Comparison of ENCODE assay signal across 18 cellular contexts in genomic region chr1:81020506-81020905, GRCh38.
DNase-seq lines count a peak whose midpoint lies in the region; ATAC-seq, FAIRE-seq and TF ChIP-seq lines count a peak whose summit lies in the region.
"Had no signal": no experiment of that assay in that cellular context is flagged by ENCODE, and none has a peak within 500 bp of the region (broad histone marks: within the 10 kb centered on the region; RNA-seq: fewer than 3 reads in every experiment).

No MANE protein-coding gene starts in this region.

- no peak overlapping the region for H2BK12ac ChIP-seq in H1 (ENCODE audit: low read depth, low read length)

- H3K36me3 ChIP-seq in H1 (ENCODE audit: control insufficient read depth in 2 of 4, insufficient read depth in 4 of 4, low read length in 3 of 4) (peaks cover 0 to 5% (median 0%) of the 10 kb centered on the region in 4 experiments; a peak in 1 of 8 replicates), neural progenitor cell (no peaks in the 10 kb centered on the region), smooth muscle cell (ENCODE audit: low read depth) (no peaks in the 10 kb centered on the region)
- H3K36me3 ChIP-seq: HAP-1 had no signal

- no peak overlapping the region for H2AFZ ChIP-seq in H1 (ENCODE audit: low read length)
- H2AFZ ChIP-seq in neural progenitor cell (replicated peaks), result no peak overlapping the region
- H2AFZ ChIP-seq in smooth muscle cell (ENCODE audit: low read depth), result no peak overlapping the region
- H2AFZ ChIP-seq: GM23248 had no signal

- H3K23me2 ChIP-seq in H1 (ENCODE audit: low read depth, low read length), result peaks cover 2% of the 10 kb centered on the region; the same call in 1 of the 2 replicates

- H3K4me3 ChIP-seq in H1 (ENCODE audit: extremely low read depth in 1 of 4, insufficient read depth in 2 of 4, low read depth in 3 of 4, low read length in 4 of 4), result no peak overlapping the region
- H3K4me3 ChIP-seq in neural progenitor cell, result no peak overlapping the region
- H3K4me3 ChIP-seq in smooth muscle cell, result no peak overlapping the region
- H3K4me3 ChIP-seq: GM23248, HAP-1 had no signal

- no peak overlapping the region for H3K18ac ChIP-seq in H1 (ENCODE audit: extremely low read depth, low read length)

- H3K4me1 Mint-ChIP-seq in neural progenitor cell (peaks cover 6% of the 10 kb centered on the region), natural killer cell (no peaks in the 10 kb centered on the region)

- no peaks in the 10 kb centered on the region for H3K36me3 Mint-ChIP-seq in neural progenitor cell
- H3K36me3 Mint-ChIP-seq in natural killer cell, result no peaks in the 10 kb centered on the region
- H3K36me3 Mint-ChIP-seq: CD4-positive, alpha-beta memory T cell had no signal

- no peak overlapping the region for H4K5ac ChIP-seq in H1 (ENCODE audit: insufficient read length, low read depth, low read length)

- 67% methylated on average over 1 of the region's 1 CpG; no CpG with 5 or more reads in 1 of the 2 experiments for WGBS in H1 (ENCODE audit: extremely low coverage in 1 of 2, insufficient coverage in 1 of 2, insufficient read length in 1 of 2, insufficient replicate concordance in 2 of 2, low coverage in 1 of 2, low lambda C conversion rate in 2 of 2, missing lambda C conversion rate in 1 of 2), 2 experiments
- WGBS in smooth muscle cell (ENCODE audit: low lambda C conversion rate), result 96% methylated on average over 1 of the region's 1 CpG

- no peak for DNase-seq in HEK293T (ENCODE audit: extremely low spot score)
- DNase-seq in H1 (ENCODE audit: low read depth in 1 of 2, low spot score in 2 of 2), result no peak
- peak; percentile 20 for DNase-seq in iPS-NIHi7 (ENCODE audit: extremely low spot score)
- DNase-seq in neural progenitor cell (ENCODE audit: low spot score), result no peak
- no peak for DNase-seq in natural killer cell
- DNase-seq in smooth muscle cell (lab: John Stamatoyannopoulos, UW; ENCODE audit: unreplicated experiment), result no peak
- DNase-seq: C1 segment of cervical spinal cord; Calu3; CD4-positive, alpha-beta memory T cell; COR-L47; DND-41; GM23248 had no signal

- H3K4me3 Mint-ChIP-seq in neural progenitor cell, result no peak overlapping the region
- no peak overlapping the region for H3K4me3 Mint-ChIP-seq in natural killer cell
- H3K4me3 Mint-ChIP-seq: CD4-positive, alpha-beta memory T cell had no signal

- H3K79me2 ChIP-seq in H1 (ENCODE audit: control insufficient read depth in 1 of 2, insufficient read depth in 2 of 2, low read length in 2 of 2) (no peaks in the 10 kb centered on the region), neural progenitor cell (ENCODE audit: low read depth) (no peaks in the 10 kb centered on the region), smooth muscle cell (ENCODE audit: low read depth) (no peaks in the 10 kb centered on the region)

- no peaks in the 10 kb centered on the region for H4K20me1 ChIP-seq in H1 (replicated peaks in 1 of 2; ENCODE audit: control insufficient read depth in 1 of 2, insufficient read depth in 2 of 2, low read length in 2 of 2)
- H4K20me1 ChIP-seq in neural progenitor cell (ENCODE audit: low read depth), result no peaks in the 10 kb centered on the region
- H4K20me1 ChIP-seq in smooth muscle cell (ENCODE audit: low read depth), result no peaks in the 10 kb centered on the region

- no peak overlapping the region for H2BK5ac ChIP-seq in H1 (ENCODE audit: low read depth, low read length)

- no peak overlapping the region for H3K23ac ChIP-seq in H1 (ENCODE audit: insufficient read length)

- no peak overlapping the region for H3K4ac ChIP-seq in H1 (replicated peaks; ENCODE audit: insufficient read length, low read depth, low read length)

- H3K27ac Mint-ChIP-seq in neural progenitor cell (no peak overlapping the region), natural killer cell (no peak overlapping the region)
- H3K27ac Mint-ChIP-seq: CD4-positive, alpha-beta memory T cell had no signal

- H3K14ac ChIP-seq in H1 (ENCODE audit: insufficient read length), result no peak overlapping the region

- H3K9me3 ChIP-seq in H1 (ENCODE audit: insufficient read depth in 2 of 2, low read depth in 1 of 2, low read length in 1 of 2) (no peaks in the 10 kb centered on the region), neural progenitor cell (ENCODE audit: low read depth) (no peaks in the 10 kb centered on the region), smooth muscle cell (replicated peaks; ENCODE audit: low read depth) (no peaks in the 10 kb centered on the region)

- no peak for TF ChIP-seq CTCF in H1 (IDR thresholded peaks at IDR 0.05; ENCODE audit: control extremely low read depth in 1 of 3, insufficient read depth in 1 of 3, low read depth in 1 of 3, low read length in 3 of 3)
- TF ChIP-seq CTCF in neural progenitor cell (IDR thresholded peaks at IDR 0.05), result no peak
- TF ChIP-seq CTCF in natural killer cell (IDR thresholded peaks at IDR 0.05), result no peak
- TF ChIP-seq CTCF in smooth muscle cell (IDR thresholded peaks at IDR 0.05; ENCODE audit: borderline replicate concordance, insufficient read depth, poor library complexity, severe bottlenecking), result no peak

- peak; percentile 50 for FAIRE-seq in H1 (lab: Jason Lieb, UNC)
- FAIRE-seq: G401.6, GM12892, H54 had no signal

- H3K4me1 ChIP-seq in H1 (replicated peaks in 1 of 4; ENCODE audit: control insufficient read depth in 3 of 4, insufficient read depth in 4 of 4, low read length in 3 of 4) (no peaks in the 10 kb centered on the region), neural progenitor cell (peaks cover 12% of the 10 kb centered on the region), smooth muscle cell (ENCODE audit: low read depth) (peaks cover 6% of the 10 kb centered on the region)

- ATAC-seq in natural killer cell (no peak), HG03159 (IDR thresholded peaks at IDR 0.05; ENCODE audit: unreplicated experiment) (no peak), GM21515 (IDR thresholded peaks at IDR 0.05; ENCODE audit: unreplicated experiment) (no peak)

- no peak for TF ChIP-seq RAD21 in H1 (IDR thresholded peaks at IDR 0.05 in 1 of 2, conservative IDR thresholded peaks at IDR 0.05 in 1 of 2; ENCODE audit: low read depth in 2 of 2, low read length in 2 of 2)

- CTCF ChIA-PET in HEK293T (lab: Yijun Ruan, JAX), result interaction anchor here (0.7 kb wide), 1 partner anchor 23 kb away, joined by 3 read pairs; no protein-coding TSS in a partner anchor
- CTCF ChIA-PET in H1 (lab: Charles Lee; ENCODE audit: partially characterized antibody), result interaction anchor here (1.0 kb wide), 1 partner anchor 13 kb away, joined by 3 read pairs; no protein-coding TSS in a partner anchor

- H2BK120ac ChIP-seq in H1 (replicated peaks; ENCODE audit: low read depth, low read length), result no peak overlapping the region

- H3K79me1 ChIP-seq in H1 (ENCODE audit: low read depth, low read length), result no peaks in the 10 kb centered on the region

- H4K91ac ChIP-seq in H1 (replicated peaks; ENCODE audit: insufficient read length, low read length), result no peak overlapping the region

- H3K9ac ChIP-seq in H1 (replicated peaks in 1 of 4; ENCODE audit: extremely low read depth in 1 of 4, low read depth in 3 of 4, low read length in 3 of 4), result no peak overlapping the region
- H3K9ac ChIP-seq in neural progenitor cell, result no peak overlapping the region
- H3K9ac ChIP-seq in smooth muscle cell (ENCODE audit: low read depth), result no peak overlapping the region
- H3K9ac ChIP-seq: GM23248 had no signal

- no peak overlapping the region for H2AK5ac ChIP-seq in H1 (ENCODE audit: low read depth, low read length)

- no peak overlapping the region for H4K8ac ChIP-seq in H1 (ENCODE audit: extremely low read depth, insufficient read depth, low read length)

- H3K27me3 ChIP-seq in H1 (replicated peaks in 1 of 4; ENCODE audit: control insufficient read depth in 3 of 4, extremely low read depth in 1 of 4, insufficient read depth in 3 of 4, low read length in 3 of 4) (peaks cover 15 to 43% (median 20%) of the 10 kb centered on the region in 4 experiments), neural progenitor cell (no peaks in the 10 kb centered on the region), smooth muscle cell (ENCODE audit: low read depth) (no peaks in the 10 kb centered on the region)

- TF ChIP-seq EP300 in H1 (IDR thresholded peaks at IDR 0.05; ENCODE audit: borderline replicate concordance in 1 of 2, low read depth in 2 of 2, low read length in 2 of 2), result no peak

- TF ChIP-seq POLR2A in H1 (IDR thresholded peaks at IDR 0.05; ENCODE audit: control extremely low read depth in 1 of 2, low read depth in 2 of 2, low read length in 2 of 2), result no peak

- no peak overlapping the region for H2BK15ac ChIP-seq in H1 (ENCODE audit: low read length)

- H3F3A ChIP-seq in neural progenitor cell (ENCODE audit: low read depth) (no peaks in the 10 kb centered on the region), smooth muscle cell (ENCODE audit: low read depth) (no peaks in the 10 kb centered on the region)

- H3K27ac ChIP-seq in H1 (ENCODE audit: low read depth, low read length) (no peak overlapping the region), neural progenitor cell (peak overlapping the region; percentile 12), smooth muscle cell (ENCODE audit: low read depth) (no peak overlapping the region)
- H3K27ac ChIP-seq: GM23248 had no signal

- POLR2A ChIA-PET in HEK293T (lab: Yijun Ruan, JAX) (no interaction called here), H1 (lab: Charles Lee; ENCODE audit: partially characterized antibody) (no interaction called here)

- no peak overlapping the region for H3K56ac ChIP-seq in H1 (replicated peaks; ENCODE audit: insufficient read length, low read depth, low read length)

- H3K27me3 Mint-ChIP-seq in neural progenitor cell (ENCODE audit: insufficient read depth, low read depth) (no peaks in the 10 kb centered on the region), natural killer cell (ENCODE audit: low read depth in 2 of 2) (no peaks in the 10 kb centered on the region)
- H3K27me3 Mint-ChIP-seq: CD4-positive, alpha-beta memory T cell had no signal

- H3K4me2 ChIP-seq in H1 (ENCODE audit: insufficient read depth in 1 of 2, low read depth in 2 of 2, low read length in 2 of 2) (no peak overlapping the region), neural progenitor cell (no peak overlapping the region), smooth muscle cell (no peak overlapping the region)

- intact Hi-C loops in natural killer cell (cut with micrococcal nuclease), result no loop called here

- H2BK20ac ChIP-seq in H1 (ENCODE audit: low read length), result no peak overlapping the region

- H3K9me3 Mint-ChIP-seq in neural progenitor cell, result no peaks in the 10 kb centered on the region
- H3K9me3 Mint-ChIP-seq in natural killer cell, result peaks cover 9 to 21% of the 10 kb centered on the region in 2 donors

TF ChIP-seq in HEK293T, 16 proteins besides CTCF, POLR2A, EP300 and RAD21:
- TF ChIP-seq FOXA1 (IDR thresholded peaks at IDR 0.05) (peak; percentile 72), TARDBP (IDR thresholded peaks at IDR 0.05) (no peak)

TF ChIP-seq in H1, 55 proteins besides CTCF, POLR2A, EP300 and RAD21:
- peak; percentile 46 for TF ChIP-seq NANOG (IDR thresholded peaks at IDR 0.05; ENCODE audit: insufficient read depth, low read depth, low read length, poor library complexity, severe bottlenecking)
- TF ChIP-seq NRF1 (IDR thresholded peaks at IDR 0.05; ENCODE audit: low read depth, low read length), result no peak
- TF ChIP-seq HDAC6 (IDR thresholded peaks at IDR 0.05; ENCODE audit: low read depth, low read length), result no peak
